1 cellular context compared by ENCODE assay signal in the genomic region with DNA sequence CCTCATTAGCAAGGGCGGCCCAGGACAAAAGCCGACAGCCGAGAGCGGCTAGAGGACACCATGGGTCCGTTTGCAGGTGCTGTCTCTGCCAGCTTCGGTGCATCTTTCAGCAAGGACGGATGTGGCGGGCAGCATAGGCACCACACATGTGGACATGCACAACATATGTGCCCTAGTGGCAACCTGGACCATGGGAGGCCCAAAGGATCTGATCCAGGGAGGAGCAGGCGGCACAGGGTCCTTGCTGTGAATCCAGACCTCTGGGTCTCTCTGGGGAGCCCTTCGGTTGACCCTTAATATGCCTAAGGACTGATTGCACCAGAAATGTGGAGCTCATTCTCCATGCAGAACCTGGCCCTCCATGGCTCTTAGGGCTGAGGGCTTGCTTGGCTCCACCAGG.
TF ChIP-seq lines count a peak whose summit lies in the region.

No MANE protein-coding gene starts in this region.

TF ChIP-seq in H1, 55 proteins besides CTCF, POLR2A, EP300 and RAD21:
- TF ChIP-seq RFX5 (IDR thresholded peaks at IDR 0.05; ENCODE audit: borderline replicate concordance, low read depth, low read length) (no peak), TBP (IDR thresholded peaks at IDR 0.05; ENCODE audit: low read depth, low read length) (no peak), CREB1 (IDR thresholded peaks at IDR 0.05) (no peak), HDAC2 (IDR thresholded peaks at IDR 0.05; ENCODE audit: borderline replicate concordance in 1 of 2, low read depth in 2 of 2, low read length in 2 of 2) (no peak), CTBP2 (IDR thresholded peaks at IDR 0.05; ENCODE audit: borderline replicate concordance, insufficient read depth, insufficient read length, low read length) (no peak), RXRA (IDR thresholded peaks at IDR 0.05; ENCODE audit: insufficient read depth, low read depth, low read length) (no peak), GTF2F1 (IDR thresholded peaks at IDR 0.05; ENCODE audit: borderline replicate concordance, low read depth, low read length) (no peak), JUN (IDR thresholded peaks at IDR 0.05; ENCODE audit: low read depth, low read length) (no peak), HDAC6 (IDR thresholded peaks at IDR 0.05; ENCODE audit: low read depth, low read length) (no peak), SUZ12 (IDR thresholded peaks at IDR 0.05; ENCODE audit: low read length) (no peak), TAF1 (IDR thresholded peaks at IDR 0.05; ENCODE audit: low read depth, low read length) (no peak), SIRT6 (IDR thresholded peaks at IDR 0.05; ENCODE audit: low read length) (no peak), TAF7 (optimal IDR thresholded peaks at IDR 0.05; ENCODE audit: borderline replicate concordance, low read depth, low read length) (no peak), ASH2L (IDR thresholded peaks at IDR 0.05; ENCODE audit: low read length) (no peak)
- TF ChIP-seq, protein P1, sequence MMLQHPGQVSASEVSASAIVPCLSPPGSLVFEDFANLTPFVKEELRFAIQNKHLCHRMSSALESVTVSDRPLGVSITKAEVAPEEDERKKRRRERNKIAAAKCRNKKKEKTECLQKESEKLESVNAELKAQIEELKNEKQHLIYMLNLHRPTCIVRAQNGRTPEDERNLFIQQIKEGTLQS (IDR thresholded peaks at IDR 0.05; ENCODE audit: insufficient read depth, low read depth, low read length) = no peak
- TF ChIP-seq, protein P2, sequence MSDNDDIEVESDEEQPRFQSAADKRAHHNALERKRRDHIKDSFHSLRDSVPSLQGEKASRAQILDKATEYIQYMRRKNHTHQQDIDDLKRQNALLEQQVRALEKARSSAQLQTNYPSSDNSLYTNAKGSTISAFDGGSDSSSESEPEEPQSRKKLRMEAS (IDR thresholded peaks at IDR 0.05) = no peak
